ENCODE assay signal across 8 cellular contexts in genomic region chr6:71289039-71289801, GRCh38. TPM values are rescaled to one million over a fixed set of nuclear protein-coding genes. Genes with fewer than 3 reads are reported as not detected.
A peak's percentile ranks its signal among the peaks of the same experiment; 100 is the strongest.
DNase-seq lines count a peak whose midpoint lies in the region; ATAC-seq and TF ChIP-seq lines count a peak whose summit lies in the region.

No MANE protein-coding gene starts in this region.

- peaks cover 30% of the 10 kb centered on the region for H3K4me1 Mint-ChIP-seq in activated CD4-positive, alpha-beta T cell treated with anti-CD3 and anti-CD28 coated beads, Interleukin-2, amount 10 ng/mL, durations not matched to agents 24 days and 14 days
- peaks cover 22% of the 10 kb centered on the region for H3K4me1 Mint-ChIP-seq in activated naive CD4-positive, alpha-beta T cell treated with anti-CD3 and anti-CD28 coated beads for 36 hours (ENCODE audit: low read depth)

- H3K4me1 ChIP-seq in parathyroid adenoma = peaks cover 13% of the 10 kb centered on the region

- H3K27me3 ChIP-seq in parathyroid adenoma (ENCODE audit: control insufficient read depth, insufficient read depth, low read length) = no peaks in the 10 kb centered on the region

- H2AFZ ChIP-seq in parathyroid adenoma = peak overlapping the region; percentile 72

- H3K36me3 ChIP-seq in parathyroid adenoma (ENCODE audit: control insufficient read depth, insufficient read depth, low read length) = no peaks in the 10 kb centered on the region

- intact Hi-C loops in activated CD4-positive, alpha-beta T cell treated with anti-CD3 and anti-CD28 coated beads, Interleukin-2, amount 10 ng/mL, durations not matched to agents 24 days and 14 days (cut with micrococcal nuclease) = loop anchor here (10.0 kb wide), 1 partner anchor 874 kb away; the partner anchor contains the start of gene FAM135A
- intact Hi-C loops in activated naive CD4-positive, alpha-beta T cell treated with anti-CD3 and anti-CD28 coated beads for 36 hours (cut with micrococcal nuclease) = loop anchor here (2.0 to 10.0 kb wide), 3 partner anchors 60 to 622 kb away; partner anchors contain the start of gene SMAP1
- intact Hi-C loops in Right ventricle myocardium inferior (cut with DNase I) = loop anchor here (1.0 to 5.0 kb wide), 2 partner anchors 39 to 58 kb away; no protein-coding TSS in a partner anchor

- DNase-seq in activated CD4-positive, alpha-beta T cell treated with anti-CD3 and anti-CD28 coated beads, Interleukin-2, amount 10 ng/mL, durations not matched to agents 24 days and 14 days = peak; percentile 76
- DNase-seq in activated CD4-positive, alpha-beta T cell treated with anti-CD3 and anti-CD28 coated beads, Interleukin-2, amount 50 U/mL, for 4 hours = no peak
- peak; percentile 41 for DNase-seq in NCI-H2171 treated with DMSO at 0.1 percent for 48 hours (lab: John Stamatoyannopoulos, UW)
- peak; percentile 13 for DNase-seq in activated naive CD4-positive, alpha-beta T cell treated with anti-CD3 and anti-CD28 coated beads for 36 hours
- peak; percentile 75 for DNase-seq in Right ventricle myocardium inferior (ENCODE audit: missing footprints)
- no peak for DNase-seq in superior temporal gyrus (ENCODE audit: extremely low spot score)

- H3K27me3 Mint-ChIP-seq in activated CD4-positive, alpha-beta T cell treated with anti-CD3 and anti-CD28 coated beads, Interleukin-2, amount 10 ng/mL, durations not matched to agents 24 days and 14 days = peaks cover 19% of the 10 kb centered on the region
- H3K27me3 Mint-ChIP-seq in activated naive CD4-positive, alpha-beta T cell treated with anti-CD3 and anti-CD28 coated beads for 36 hours (ENCODE audit: low read depth) = peaks cover 7% of the 10 kb centered on the region

- CTCF ChIA-PET in activated naive CD4-positive, alpha-beta T cell treated with anti-CD3 and anti-CD28 coated beads for 36 hours (lab: Charles Lee) = no interaction called here

- H3K4me3 Mint-ChIP-seq in activated CD4-positive, alpha-beta T cell treated with anti-CD3 and anti-CD28 coated beads, Interleukin-2, amount 10 ng/mL, durations not matched to agents 24 days and 14 days = peak overlapping the region; percentile 82
- peak overlapping the region; percentile 72 for H3K4me3 Mint-ChIP-seq in activated naive CD4-positive, alpha-beta T cell treated with anti-CD3 and anti-CD28 coated beads for 36 hours

- H3K4me3 ChIP-seq in parathyroid adenoma (ENCODE audit: low read depth, low read length) = peak overlapping the region; percentile 67

- peak overlapping the region; percentile 86 for H3K4me2 ChIP-seq in parathyroid adenoma (ENCODE audit: low read length)

- peak overlapping the region; percentile 48 for H3K27ac Mint-ChIP-seq in activated CD4-positive, alpha-beta T cell treated with anti-CD3 and anti-CD28 coated beads, Interleukin-2, amount 10 ng/mL, durations not matched to agents 24 days and 14 days
- no peak overlapping the region for H3K27ac Mint-ChIP-seq in activated naive CD4-positive, alpha-beta T cell treated with anti-CD3 and anti-CD28 coated beads for 36 hours

- H3K9ac ChIP-seq in parathyroid adenoma = no peak overlapping the region

- no peak overlapping the region for H3K27ac ChIP-seq in parathyroid adenoma

- ATAC-seq in HG02763 (IDR thresholded peaks at IDR 0.05; ENCODE audit: unreplicated experiment) (peak; percentile 23), Right ventricle myocardium inferior (peak; percentile 4)

- no peaks in the 10 kb centered on the region for H3K9me3 ChIP-seq in parathyroid adenoma (ENCODE audit: control insufficient read depth, low read length)

- no peak for TF ChIP-seq CTCF in parathyroid adenoma (IDR thresholded peaks at IDR 0.05)

- H3K9me3 Mint-ChIP-seq in activated CD4-positive, alpha-beta T cell treated with anti-CD3 and anti-CD28 coated beads, Interleukin-2, amount 10 ng/mL, durations not matched to agents 24 days and 14 days = no peaks in the 10 kb centered on the region
- H3K9me3 Mint-ChIP-seq in activated naive CD4-positive, alpha-beta T cell treated with anti-CD3 and anti-CD28 coated beads for 36 hours = no peaks in the 10 kb centered on the region

- H3K36me3 Mint-ChIP-seq in activated CD4-positive, alpha-beta T cell treated with anti-CD3 and anti-CD28 coated beads, Interleukin-2, amount 10 ng/mL, durations not matched to agents 24 days and 14 days (ENCODE audit: low read depth) = peaks cover 6% of the 10 kb centered on the region
- peaks cover 4% of the 10 kb centered on the region for H3K36me3 Mint-ChIP-seq in activated naive CD4-positive, alpha-beta T cell treated with anti-CD3 and anti-CD28 coated beads for 36 hours (ENCODE audit: low read depth)

- H3K79me2 ChIP-seq in parathyroid adenoma = peaks cover 2% of the 10 kb centered on the region

RNA-seq across cellular contexts. Expression of gene OGFRL1, which starts 0.6 kb away (rescaled TPM):
- 3.9 and 4.0 TPM in 2 replicates for total RNA-seq in activated CD4-positive, alpha-beta T cell treated with anti-CD3 and anti-CD28 coated beads, Interleukin-2, amount 10 ng/mL, durations not matched to agents 24 days and 14 days
- 1 to 10 TPM; 2.6 to 3.1 TPM for total RNA-seq in activated naive CD4-positive, alpha-beta T cell treated with anti-CD3 and anti-CD28 coated beads for 36 hours
- 9.1 TPM for total RNA-seq in Right ventricle myocardium inferior

Comparison
In these comparisons a context has a peak if more than half of its experiments do, and no peak if none do; other contexts are left out.
1. DNase-seq: peak in activated CD4-positive, alpha-beta T cell treated with anti-CD3 and anti-CD28 coated beads, Interleukin-2, amount 10 ng/mL, durations not matched to agents 24 days and 14 days (single experiment), NCI-H2171 treated with DMSO at 0.1 percent for 48 hours (single experiment), activated naive CD4-positive, alpha-beta T cell treated with anti-CD3 and anti-CD28 coated beads for 36 hours (single experiment) and Right ventricle myocardium inferior (single experiment); none in activated CD4-positive, alpha-beta T cell treated with anti-CD3 and anti-CD28 coated beads, Interleukin-2, amount 50 U/mL, for 4 hours (0 of 2) and superior temporal gyrus (single experiment).